7 cellular contexts compared by ENCODE assay signal in genomic region chr2:131209773-131210104, GRCh38. TPM values are rescaled to one million over a fixed set of nuclear protein-coding genes. Genes with fewer than 3 reads are reported as not detected.
A peak's percentile ranks its signal among the peaks of the same experiment; 100 is the strongest.
DNase-seq lines count a peak whose midpoint lies in the region; ATAC-seq and TF ChIP-seq lines count a peak whose summit lies in the region.
"Not testable (repeated sequence)": the region's sequence is repeated elsewhere in the genome, so short reads cannot be mapped to it uniquely, and the experiment has no call there.
"Had no signal": no experiment of that assay in that cellular context is flagged by ENCODE, and none has a peak within 500 bp of the region (broad histone marks: within the 10 kb centered on the region; RNA-seq: fewer than 3 reads in every experiment).

No MANE protein-coding gene starts in this region.

- not testable (repeated sequence) for H3K27me3 Mint-ChIP-seq in activated naive CD8-positive, alpha-beta T cell treated with anti-CD3 and anti-CD28 coated beads, Interleukin-2, amount 50 U/mL, for 24 hours; nephron (ENCODE audit: low read depth); stimulated activated naive CD8-positive, alpha-beta T cell treated with anti-CD3 and anti-CD28 coated beads, Interleukin-15, amount 100 ng/mL, for 72 hours

- not testable (repeated sequence) for H3K27ac Mint-ChIP-seq in activated naive CD8-positive, alpha-beta T cell treated with anti-CD3 and anti-CD28 coated beads, Interleukin-2, amount 50 U/mL, for 24 hours; stimulated activated naive CD8-positive, alpha-beta T cell treated with anti-CD3 and anti-CD28 coated beads, Interleukin-15, amount 100 ng/mL, for 72 hours
- peak overlapping the region in 1 of 3 experiments; percentile 85 for H3K27ac Mint-ChIP-seq in nephron

- not testable (repeated sequence) for H3K36me3 ChIP-seq in HCT116 (ENCODE audit: control insufficient read depth in 1 of 2, insufficient read depth in 2 of 2, low read length in 2 of 2); hepatocyte (replicated peaks; ENCODE audit: insufficient read depth, low read depth); neuron (ENCODE audit: insufficient read depth, low read length)

- not testable (repeated sequence) for H4K20me1 ChIP-seq in HCT116 (ENCODE audit: insufficient read depth); hepatocyte (ENCODE audit: insufficient read depth, poor library complexity, severe bottlenecking)

- not testable (repeated sequence) for H3K4me1 ChIP-seq in HCT116 (ENCODE audit: control insufficient read depth in 1 of 2, insufficient read depth in 2 of 2, low read length in 2 of 2); hepatocyte (ENCODE audit: insufficient read depth); neuron (ENCODE audit: insufficient read depth, low read length)

- WGBS in hepatocyte (ENCODE audit: low lambda C conversion rate, missing lambda C conversion rate), result 45% methylated on average over 3 of the region's 14 CpGs

- H3K36me3 Mint-ChIP-seq in activated naive CD8-positive, alpha-beta T cell treated with anti-CD3 and anti-CD28 coated beads, Interleukin-2, amount 50 U/mL, for 24 hours (ENCODE audit: low read depth); nephron (ENCODE audit: low read depth): not testable (repeated sequence)

- H3K9me3 ChIP-seq in HCT116 (ENCODE audit: control insufficient read depth in 1 of 2, insufficient read depth in 1 of 2, low read depth in 1 of 2, low read length in 2 of 2); hepatocyte (ENCODE audit: low read depth); neuron (ENCODE audit: low read length): not testable (repeated sequence)

- H3K4me3 ChIP-seq in HCT116 (replicated peaks in 1 of 2; ENCODE audit: low read depth in 1 of 2, low read length in 2 of 2), result peak overlapping the region; percentile 41 to 44; a peak in 3 of 4 replicates
- not testable (repeated sequence) for H3K4me3 ChIP-seq in hepatocyte
- peak overlapping the region; percentile 67 for H3K4me3 ChIP-seq in neuron (ENCODE audit: low read length)

- CTCF ChIA-PET in HCT116 (lab: Charles Lee), result not testable (repeated sequence)

- H2AFZ ChIP-seq in HCT116 (ENCODE audit: low read depth, low read length, poor library complexity, severe bottlenecking); hepatocyte; neuron (ENCODE audit: low read depth, low read length): not testable (repeated sequence)

- not testable (repeated sequence) for H3K9me2 ChIP-seq in HCT116 (ENCODE audit: insufficient read depth); hepatocyte (replicated peaks; ENCODE audit: insufficient read depth)

- TF ChIP-seq POLR2A in HCT116 (IDR thresholded peaks at IDR 0.05; ENCODE audit: borderline replicate concordance, extremely low read depth, insufficient read depth, insufficient read length), result not testable (repeated sequence)

- not testable (repeated sequence) for TF ChIP-seq CTCF in HCT116 (IDR thresholded peaks at IDR 0.05 in 2 of 3, conservative IDR thresholded peaks at IDR 0.05 in 1 of 3; ENCODE audit: borderline replicate concordance in 1 of 3, insufficient read depth in 1 of 3, low read depth in 2 of 3, low read length in 2 of 3); hepatocyte (IDR thresholded peaks at IDR 0.05; ENCODE audit: poor library complexity); nephron (IDR thresholded peaks at IDR 0.05; ENCODE audit: unreplicated experiment in 3 of 3)

- RAD21 ChIA-PET in HCT116 (lab: Charles Lee; ENCODE audit: low non-redundant PET in 1 of 2, low total read pairs in 2 of 2, uncharacterized antibody in 2 of 2, unreplicated experiment in 2 of 2), result not testable (repeated sequence)

- ATAC-seq in HCT116, result not testable (repeated sequence)
- ATAC-seq in activated naive CD8-positive, alpha-beta T cell treated with anti-CD3 and anti-CD28 coated beads, Interleukin-2, amount 50 U/mL, for 24 hours, result peak; percentile 15
- ATAC-seq in stimulated activated naive CD8-positive, alpha-beta T cell treated with anti-CD3 and anti-CD28 coated beads, Interleukin-15, amount 100 ng/mL, for 72 hours, result peak; percentile 42

- not testable (repeated sequence) for DNase-seq in HCT116 (ENCODE audit: low read depth, low spot score); activated naive CD8-positive, alpha-beta T cell treated with anti-CD3 and anti-CD28 coated beads, Interleukin-2, amount 50 U/mL, for 24 hours; hepatocyte (ENCODE audit: low spot score); stimulated activated naive CD8-positive, alpha-beta T cell treated with anti-CD3 and anti-CD28 coated beads, Interleukin-15, amount 100 ng/mL, for 72 hours

- peak overlapping the region; percentile 30 for H3K4me2 ChIP-seq in HCT116 (ENCODE audit: low read length)
- H3K4me2 ChIP-seq in hepatocyte, result not testable (repeated sequence)

- H3K4me1 Mint-ChIP-seq in activated naive CD8-positive, alpha-beta T cell treated with anti-CD3 and anti-CD28 coated beads, Interleukin-2, amount 50 U/mL, for 24 hours; nephron; stimulated activated naive CD8-positive, alpha-beta T cell treated with anti-CD3 and anti-CD28 coated beads, Interleukin-15, amount 100 ng/mL, for 72 hours: not testable (repeated sequence)

- H3K27ac ChIP-seq in HCT116 (ENCODE audit: low read depth, low read length), result not testable (repeated sequence)
- peak overlapping the region; percentile 51 for H3K27ac ChIP-seq in hepatocyte

- not testable (repeated sequence) for H3K79me2 ChIP-seq in HCT116 (ENCODE audit: insufficient read depth, low read length); hepatocyte

- peak overlapping the region; percentile 40 for H3K9ac ChIP-seq in HCT116 (ENCODE audit: low read length)

- not testable (repeated sequence) for H3K4me3 Mint-ChIP-seq in activated naive CD8-positive, alpha-beta T cell treated with anti-CD3 and anti-CD28 coated beads, Interleukin-2, amount 50 U/mL, for 24 hours; stimulated activated naive CD8-positive, alpha-beta T cell treated with anti-CD3 and anti-CD28 coated beads, Interleukin-15, amount 100 ng/mL, for 72 hours
- peak overlapping the region; percentile 88 to 91 (median 90) for H3K4me3 Mint-ChIP-seq in nephron

- BruUV-seq in HCT116 (replicated peaks; lab: Mats Ljungman, UMichigan), result not testable (repeated sequence)

- not testable (repeated sequence) for H3K9me3 Mint-ChIP-seq in activated naive CD8-positive, alpha-beta T cell treated with anti-CD3 and anti-CD28 coated beads, Interleukin-2, amount 50 U/mL, for 24 hours; nephron; stimulated activated naive CD8-positive, alpha-beta T cell treated with anti-CD3 and anti-CD28 coated beads, Interleukin-15, amount 100 ng/mL, for 72 hours

- TF ChIP-seq RAD21 in HCT116 (IDR thresholded peaks at IDR 0.05; ENCODE audit: low read depth), result not testable (repeated sequence)

- H3K27me3 ChIP-seq in HCT116 (ENCODE audit: insufficient read depth, low read length); hepatocyte; neuron (ENCODE audit: insufficient read depth, low read length): not testable (repeated sequence)

- POLR2A ChIA-PET in HCT116 (lab: Charles Lee), result interaction anchor here (0.7 kb wide), 1 partner anchor 1081 kb away, joined by 6 read pairs; the partner anchor contains the start of gene POTEF

- intact Hi-C loops in HCT116 (cut with micrococcal nuclease), result not testable (repeated sequence)

RNA-seq across cellular contexts. Expression of gene POTEE, which starts 0.4 kb away (rescaled TPM):
- total RNA-seq in HCT116 (2021; ENCODE audit: unreplicated experiment), result 1.9 TPM
- polyA plus RNA-seq in HCT116 (2012), result 0.40 and 0.46 TPM in 2 replicates
- 6.9 and 9.6 TPM in 2 replicates for total RNA-seq in hepatocyte
- 2.5 and 2.9 TPM in 2 replicates for polyA plus RNA-seq in hepatocyte
- total RNA-seq: GM23248 had no signal
